1 cellular context compared by ENCODE assay signal in the genomic region with DNA sequence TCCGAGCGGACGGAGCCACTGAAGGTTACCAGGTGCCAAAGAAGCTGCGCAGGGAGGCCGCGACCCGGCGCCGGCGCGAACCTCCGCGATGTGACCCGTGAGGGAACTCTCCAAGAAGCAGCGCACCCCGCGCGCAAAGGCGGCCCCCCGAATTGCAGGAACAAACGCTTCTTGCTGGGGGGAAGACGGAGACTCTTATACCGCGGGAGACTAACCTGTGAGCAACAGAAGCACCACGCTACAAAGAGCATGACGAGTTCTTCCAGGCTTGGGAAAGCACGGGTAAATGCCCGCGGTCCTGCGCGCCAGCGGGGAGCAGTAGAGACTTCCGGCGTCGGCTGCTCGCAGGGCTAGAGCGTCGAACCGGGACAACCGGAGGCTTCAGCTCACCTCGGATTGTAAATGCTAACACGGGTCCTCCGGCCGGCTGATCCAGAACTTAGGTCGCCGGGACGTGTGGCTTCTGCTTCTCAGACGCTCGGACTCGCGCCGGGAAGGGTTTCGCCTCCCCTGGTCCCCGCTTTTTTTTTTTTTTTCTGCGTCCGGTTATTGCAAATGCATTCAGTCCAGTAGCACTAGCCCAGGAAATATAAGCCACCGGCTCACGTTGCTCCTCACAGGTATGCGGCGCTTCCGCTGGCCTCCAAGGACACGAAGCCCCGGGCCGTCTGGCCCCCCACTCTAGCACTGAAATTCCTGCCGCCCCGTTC.
TF ChIP-seq lines count a peak whose summit lies in the region.

A gene with protein sequence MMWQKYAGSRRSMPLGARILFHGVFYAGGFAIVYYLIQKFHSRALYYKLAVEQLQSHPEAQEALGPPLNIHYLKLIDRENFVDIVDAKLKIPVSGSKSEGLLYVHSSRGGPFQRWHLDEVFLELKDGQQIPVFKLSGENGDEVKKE (minus strand): TSS at position 310 of the 710 bp plus-strand sequence. CDS start 80,909 bp downstream, outside the sequence.

TF ChIP-seq in HEK293, 187 proteins besides CTCF, POLR2A, EP300 and RAD21 (continued from another document and continues in another):
- TF ChIP-seq, protein P1, sequence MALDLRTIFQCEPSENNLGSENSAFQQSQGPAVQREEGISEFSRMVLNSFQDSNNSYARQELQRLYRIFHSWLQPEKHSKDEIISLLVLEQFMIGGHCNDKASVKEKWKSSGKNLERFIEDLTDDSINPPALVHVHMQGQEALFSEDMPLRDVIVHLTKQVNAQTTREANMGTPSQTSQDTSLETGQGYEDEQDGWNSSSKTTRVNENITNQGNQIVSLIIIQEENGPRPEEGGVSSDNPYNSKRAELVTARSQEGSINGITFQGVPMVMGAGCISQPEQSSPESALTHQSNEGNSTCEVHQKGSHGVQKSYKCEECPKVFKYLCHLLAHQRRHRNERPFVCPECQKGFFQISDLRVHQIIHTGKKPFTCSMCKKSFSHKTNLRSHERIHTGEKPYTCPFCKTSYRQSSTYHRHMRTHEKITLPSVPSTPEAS (tag by site-specific recombination; IDR thresholded peaks at IDR 0.05) = 0 out of 2 replicates have a peak, but pooled peaks have one; percentile 9
- TF ChIP-seq ZBTB8A (tag by site-specific recombination; IDR thresholded peaks at IDR 0.05) (no peak), ZNF610 (tag by site-specific recombination; IDR thresholded peaks at IDR 0.05; ENCODE audit: borderline replicate concordance) (peak; percentile 57; the same call in 1 of the 2 replicates), OVOL3 (tag by site-specific recombination; IDR thresholded peaks at IDR 0.05) (peak; percentile 12; the same call in 1 of the 2 replicates), YY2 (tag by site-specific recombination; IDR thresholded peaks at IDR 0.05) (0 out of 2 replicates have a peak, but pooled peaks have one; percentile 45), ZNF501 (tag by site-specific recombination; IDR thresholded peaks at IDR 0.05) (peak; percentile 83), ZNF24 (tag by site-specific recombination; IDR thresholded peaks at IDR 0.05) (peak; percentile 68; the same call in 1 of the 2 replicates), GLIS1 (tag by site-specific recombination; IDR thresholded peaks at IDR 0.05) (peak; percentile 17; the same call in 1 of the 2 replicates), IKZF3 (tag by site-specific recombination; IDR thresholded peaks at IDR 0.05) (no peak; the same call in 1 of the 2 replicates), RBAK (tag by site-specific recombination; IDR thresholded peaks at IDR 0.05) (no peak), KLF7 (tag by site-specific recombination; IDR thresholded peaks at IDR 0.05; ENCODE audit: borderline replicate concordance) (peak; percentile 21; the same call in 1 of the 2 replicates), BCL11A (tag by site-specific recombination; IDR thresholded peaks at IDR 0.05; ENCODE audit: low read depth) (no peak; the same call in 1 of the 2 replicates), ZEB2 (tag by site-specific recombination; IDR thresholded peaks at IDR 0.05) (peak; percentile 97; the same call in 1 of the 2 replicates), ZFP37 (tag by site-specific recombination; IDR thresholded peaks at IDR 0.05) (peak; percentile 82; the same call in 1 of the 2 replicates), YY1 (tag by site-specific recombination; IDR thresholded peaks at IDR 0.05) (no peak), ZNF558 (tag by site-specific recombination; IDR thresholded peaks at IDR 0.05) (0 out of 2 replicates have a peak, but pooled peaks have one; percentile 51), ZNF391 (tag by site-specific recombination; IDR thresholded peaks at IDR 0.05; ENCODE audit: borderline replicate concordance, low read depth) (peak; percentile 65; the same call in 1 of the 2 replicates)
- TF ChIP-seq, protein P2, sequence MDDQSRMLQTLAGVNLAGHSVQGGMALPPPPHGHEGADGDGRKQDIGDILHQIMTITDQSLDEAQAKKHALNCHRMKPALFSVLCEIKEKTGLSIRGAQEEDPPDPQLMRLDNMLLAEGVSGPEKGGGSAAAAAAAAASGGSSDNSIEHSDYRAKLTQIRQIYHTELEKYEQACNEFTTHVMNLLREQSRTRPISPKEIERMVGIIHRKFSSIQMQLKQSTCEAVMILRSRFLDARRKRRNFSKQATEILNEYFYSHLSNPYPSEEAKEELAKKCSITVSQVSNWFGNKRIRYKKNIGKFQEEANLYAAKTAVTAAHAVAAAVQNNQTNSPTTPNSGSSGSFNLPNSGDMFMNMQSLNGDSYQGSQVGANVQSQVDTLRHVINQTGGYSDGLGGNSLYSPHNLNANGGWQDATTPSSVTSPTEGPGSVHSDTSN (CRISPR knock-in tag; IDR thresholded peaks at IDR 0.05) = no peak
- TF ChIP-seq, protein P3, sequence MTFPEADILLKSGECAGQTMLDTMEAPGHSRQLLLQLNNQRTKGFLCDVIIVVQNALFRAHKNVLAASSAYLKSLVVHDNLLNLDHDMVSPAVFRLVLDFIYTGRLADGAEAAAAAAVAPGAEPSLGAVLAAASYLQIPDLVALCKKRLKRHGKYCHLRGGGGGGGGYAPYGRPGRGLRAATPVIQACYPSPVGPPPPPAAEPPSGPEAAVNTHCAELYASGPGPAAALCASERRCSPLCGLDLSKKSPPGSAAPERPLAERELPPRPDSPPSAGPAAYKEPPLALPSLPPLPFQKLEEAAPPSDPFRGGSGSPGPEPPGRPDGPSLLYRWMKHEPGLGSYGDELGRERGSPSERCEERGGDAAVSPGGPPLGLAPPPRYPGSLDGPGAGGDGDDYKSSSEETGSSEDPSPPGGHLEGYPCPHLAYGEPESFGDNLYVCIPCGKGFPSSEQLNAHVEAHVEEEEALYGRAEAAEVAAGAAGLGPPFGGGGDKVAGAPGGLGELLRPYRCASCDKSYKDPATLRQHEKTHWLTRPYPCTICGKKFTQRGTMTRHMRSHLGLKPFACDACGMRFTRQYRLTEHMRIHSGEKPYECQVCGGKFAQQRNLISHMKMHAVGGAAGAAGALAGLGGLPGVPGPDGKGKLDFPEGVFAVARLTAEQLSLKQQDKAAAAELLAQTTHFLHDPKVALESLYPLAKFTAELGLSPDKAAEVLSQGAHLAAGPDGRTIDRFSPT (tag by site-specific recombination; IDR thresholded peaks at IDR 0.05) = 0 out of 2 replicates have a peak, but pooled peaks have one; percentile 18
- TF ChIP-seq, protein P4, sequence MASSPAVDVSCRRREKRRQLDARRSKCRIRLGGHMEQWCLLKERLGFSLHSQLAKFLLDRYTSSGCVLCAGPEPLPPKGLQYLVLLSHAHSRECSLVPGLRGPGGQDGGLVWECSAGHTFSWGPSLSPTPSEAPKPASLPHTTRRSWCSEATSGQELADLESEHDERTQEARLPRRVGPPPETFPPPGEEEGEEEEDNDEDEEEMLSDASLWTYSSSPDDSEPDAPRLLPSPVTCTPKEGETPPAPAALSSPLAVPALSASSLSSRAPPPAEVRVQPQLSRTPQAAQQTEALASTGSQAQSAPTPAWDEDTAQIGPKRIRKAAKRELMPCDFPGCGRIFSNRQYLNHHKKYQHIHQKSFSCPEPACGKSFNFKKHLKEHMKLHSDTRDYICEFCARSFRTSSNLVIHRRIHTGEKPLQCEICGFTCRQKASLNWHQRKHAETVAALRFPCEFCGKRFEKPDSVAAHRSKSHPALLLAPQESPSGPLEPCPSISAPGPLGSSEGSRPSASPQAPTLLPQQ (tag by site-specific recombination; IDR thresholded peaks at IDR 0.05) = 0 out of 2 replicates have a peak, but pooled peaks have one; percentile 76
- TF ChIP-seq, protein P5, sequence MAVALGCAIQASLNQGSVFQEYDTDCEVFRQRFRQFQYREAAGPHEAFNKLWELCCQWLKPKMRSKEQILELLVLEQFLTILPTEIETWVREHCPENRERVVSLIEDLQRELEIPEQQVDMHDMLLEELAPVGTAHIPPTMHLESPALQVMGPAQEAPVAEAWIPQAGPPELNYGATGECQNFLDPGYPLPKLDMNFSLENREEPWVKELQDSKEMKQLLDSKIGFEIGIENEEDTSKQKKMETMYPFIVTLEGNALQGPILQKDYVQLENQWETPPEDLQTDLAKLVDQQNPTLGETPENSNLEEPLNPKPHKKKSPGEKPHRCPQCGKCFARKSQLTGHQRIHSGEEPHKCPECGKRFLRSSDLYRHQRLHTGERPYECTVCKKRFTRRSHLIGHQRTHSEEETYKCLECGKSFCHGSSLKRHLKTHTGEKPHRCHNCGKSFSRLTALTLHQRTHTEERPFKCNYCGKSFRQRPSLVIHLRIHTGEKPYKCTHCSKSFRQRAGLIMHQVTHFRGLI (tag by site-specific recombination; IDR thresholded peaks at IDR 0.05) = 0 out of 2 replicates have a peak, but pooled peaks have one; percentile 23
- TF ChIP-seq, protein P6, sequence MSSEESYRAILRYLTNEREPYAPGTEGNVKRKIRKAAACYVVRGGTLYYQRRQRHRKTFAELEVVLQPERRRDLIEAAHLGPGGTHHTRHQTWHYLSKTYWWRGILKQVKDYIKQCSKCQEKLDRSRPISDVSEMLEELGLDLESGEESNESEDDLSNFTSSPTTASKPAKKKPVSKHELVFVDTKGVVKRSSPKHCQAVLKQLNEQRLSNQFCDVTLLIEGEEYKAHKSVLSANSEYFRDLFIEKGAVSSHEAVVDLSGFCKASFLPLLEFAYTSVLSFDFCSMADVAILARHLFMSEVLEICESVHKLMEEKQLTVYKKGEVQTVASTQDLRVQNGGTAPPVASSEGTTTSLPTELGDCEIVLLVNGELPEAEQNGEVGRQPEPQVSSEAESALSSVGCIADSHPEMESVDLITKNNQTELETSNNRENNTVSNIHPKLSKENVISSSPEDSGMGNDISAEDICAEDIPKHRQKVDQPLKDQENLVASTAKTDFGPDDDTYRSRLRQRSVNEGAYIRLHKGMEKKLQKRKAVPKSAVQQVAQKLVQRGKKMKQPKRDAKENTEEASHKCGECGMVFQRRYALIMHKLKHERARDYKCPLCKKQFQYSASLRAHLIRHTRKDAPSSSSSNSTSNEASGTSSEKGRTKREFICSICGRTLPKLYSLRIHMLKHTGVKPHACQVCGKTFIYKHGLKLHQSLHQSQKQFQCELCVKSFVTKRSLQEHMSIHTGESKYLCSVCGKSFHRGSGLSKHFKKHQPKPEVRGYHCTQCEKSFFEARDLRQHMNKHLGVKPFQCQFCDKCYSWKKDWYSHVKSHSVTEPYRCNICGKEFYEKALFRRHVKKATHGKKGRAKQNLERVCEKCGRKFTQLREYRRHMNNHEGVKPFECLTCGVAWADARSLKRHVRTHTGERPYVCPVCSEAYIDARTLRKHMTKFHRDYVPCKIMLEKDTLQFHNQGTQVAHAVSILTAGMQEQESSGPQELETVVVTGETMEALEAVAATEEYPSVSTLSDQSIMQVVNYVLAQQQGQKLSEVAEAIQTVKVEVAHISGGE (tag by site-specific recombination; conservative IDR thresholded peaks at IDR 0.05; ENCODE audit: low read depth) = peak; percentile 93
- TF ChIP-seq, protein P7, sequence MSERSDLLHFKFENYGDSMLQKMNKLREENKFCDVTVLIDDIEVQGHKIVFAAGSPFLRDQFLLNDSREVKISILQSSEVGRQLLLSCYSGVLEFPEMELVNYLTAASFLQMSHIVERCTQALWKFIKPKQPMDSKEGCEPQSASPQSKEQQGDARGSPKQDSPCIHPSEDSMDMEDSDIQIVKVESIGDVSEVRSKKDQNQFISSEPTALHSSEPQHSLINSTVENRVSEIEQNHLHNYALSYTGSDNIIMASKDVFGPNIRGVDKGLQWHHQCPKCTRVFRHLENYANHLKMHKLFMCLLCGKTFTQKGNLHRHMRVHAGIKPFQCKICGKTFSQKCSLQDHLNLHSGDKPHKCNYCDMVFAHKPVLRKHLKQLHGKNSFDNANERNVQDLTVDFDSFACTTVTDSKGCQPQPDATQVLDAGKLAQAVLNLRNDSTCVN (tag by site-specific recombination; optimal IDR thresholded peaks at IDR 0.05) = peak; percentile 82
- TF ChIP-seq, protein P8, sequence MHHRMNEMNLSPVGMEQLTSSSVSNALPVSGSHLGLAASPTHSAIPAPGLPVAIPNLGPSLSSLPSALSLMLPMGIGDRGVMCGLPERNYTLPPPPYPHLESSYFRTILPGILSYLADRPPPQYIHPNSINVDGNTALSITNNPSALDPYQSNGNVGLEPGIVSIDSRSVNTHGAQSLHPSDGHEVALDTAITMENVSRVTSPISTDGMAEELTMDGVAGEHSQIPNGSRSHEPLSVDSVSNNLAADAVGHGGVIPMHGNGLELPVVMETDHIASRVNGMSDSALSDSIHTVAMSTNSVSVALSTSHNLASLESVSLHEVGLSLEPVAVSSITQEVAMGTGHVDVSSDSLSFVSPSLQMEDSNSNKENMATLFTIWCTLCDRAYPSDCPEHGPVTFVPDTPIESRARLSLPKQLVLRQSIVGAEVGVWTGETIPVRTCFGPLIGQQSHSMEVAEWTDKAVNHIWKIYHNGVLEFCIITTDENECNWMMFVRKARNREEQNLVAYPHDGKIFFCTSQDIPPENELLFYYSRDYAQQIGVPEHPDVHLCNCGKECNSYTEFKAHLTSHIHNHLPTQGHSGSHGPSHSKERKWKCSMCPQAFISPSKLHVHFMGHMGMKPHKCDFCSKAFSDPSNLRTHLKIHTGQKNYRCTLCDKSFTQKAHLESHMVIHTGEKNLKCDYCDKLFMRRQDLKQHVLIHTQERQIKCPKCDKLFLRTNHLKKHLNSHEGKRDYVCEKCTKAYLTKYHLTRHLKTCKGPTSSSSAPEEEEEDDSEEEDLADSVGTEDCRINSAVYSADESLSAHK (tag by site-specific recombination; IDR thresholded peaks at IDR 0.05) = 0 out of 2 replicates have a peak, but pooled peaks have one; percentile 29
- TF ChIP-seq, protein P9, sequence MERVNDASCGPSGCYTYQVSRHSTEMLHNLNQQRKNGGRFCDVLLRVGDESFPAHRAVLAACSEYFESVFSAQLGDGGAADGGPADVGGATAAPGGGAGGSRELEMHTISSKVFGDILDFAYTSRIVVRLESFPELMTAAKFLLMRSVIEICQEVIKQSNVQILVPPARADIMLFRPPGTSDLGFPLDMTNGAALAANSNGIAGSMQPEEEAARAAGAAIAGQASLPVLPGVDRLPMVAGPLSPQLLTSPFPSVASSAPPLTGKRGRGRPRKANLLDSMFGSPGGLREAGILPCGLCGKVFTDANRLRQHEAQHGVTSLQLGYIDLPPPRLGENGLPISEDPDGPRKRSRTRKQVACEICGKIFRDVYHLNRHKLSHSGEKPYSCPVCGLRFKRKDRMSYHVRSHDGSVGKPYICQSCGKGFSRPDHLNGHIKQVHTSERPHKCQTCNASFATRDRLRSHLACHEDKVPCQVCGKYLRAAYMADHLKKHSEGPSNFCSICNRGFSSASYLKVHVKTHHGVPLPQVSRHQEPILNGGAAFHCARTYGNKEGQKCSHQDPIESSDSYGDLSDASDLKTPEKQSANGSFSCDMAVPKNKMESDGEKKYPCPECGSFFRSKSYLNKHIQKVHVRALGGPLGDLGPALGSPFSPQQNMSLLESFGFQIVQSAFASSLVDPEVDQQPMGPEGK (tag by site-specific recombination; IDR thresholded peaks at IDR 0.05) = peak; percentile 57; the same call in 1 of the 2 replicates
- TF ChIP-seq, protein P10, sequence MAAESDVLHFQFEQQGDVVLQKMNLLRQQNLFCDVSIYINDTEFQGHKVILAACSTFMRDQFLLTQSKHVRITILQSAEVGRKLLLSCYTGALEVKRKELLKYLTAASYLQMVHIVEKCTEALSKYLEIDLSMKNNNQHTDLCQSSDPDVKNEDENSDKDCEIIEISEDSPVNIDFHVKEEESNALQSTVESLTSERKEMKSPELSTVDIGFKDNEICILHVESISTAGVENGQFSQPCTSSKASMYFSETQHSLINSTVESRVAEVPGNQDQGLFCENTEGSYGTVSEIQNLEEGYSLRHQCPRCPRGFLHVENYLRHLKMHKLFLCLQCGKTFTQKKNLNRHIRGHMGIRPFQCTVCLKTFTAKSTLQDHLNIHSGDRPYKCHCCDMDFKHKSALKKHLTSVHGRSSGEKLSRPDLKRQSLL (tag by site-specific recombination; IDR thresholded peaks at IDR 0.05) = no peak
- TF ChIP-seq, protein P11, sequence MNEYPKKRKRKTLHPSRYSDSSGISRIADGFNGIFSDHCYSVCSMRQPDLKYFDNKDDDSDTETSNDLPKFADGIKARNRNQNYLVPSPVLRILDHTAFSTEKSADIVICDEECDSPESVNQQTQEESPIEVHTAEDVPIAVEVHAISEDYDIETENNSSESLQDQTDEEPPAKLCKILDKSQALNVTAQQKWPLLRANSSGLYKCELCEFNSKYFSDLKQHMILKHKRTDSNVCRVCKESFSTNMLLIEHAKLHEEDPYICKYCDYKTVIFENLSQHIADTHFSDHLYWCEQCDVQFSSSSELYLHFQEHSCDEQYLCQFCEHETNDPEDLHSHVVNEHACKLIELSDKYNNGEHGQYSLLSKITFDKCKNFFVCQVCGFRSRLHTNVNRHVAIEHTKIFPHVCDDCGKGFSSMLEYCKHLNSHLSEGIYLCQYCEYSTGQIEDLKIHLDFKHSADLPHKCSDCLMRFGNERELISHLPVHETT (tag by site-specific recombination; IDR thresholded peaks at IDR 0.05) = peak; percentile 84
